Comparison of ENCODE assay signal across 28 cellular contexts in genomic region chr2:204738721-204739120, GRCh38.
"Had no signal": no experiment of that assay in that cellular context is flagged by ENCODE, and none has a peak within 500 bp of the region (broad histone marks: within the 10 kb centered on the region; RNA-seq: fewer than 3 reads in every experiment).

No MANE protein-coding gene starts in this region.

- ATAC-seq: activated CD4-positive, CD25-positive, alpha-beta regulatory T cell treated with anti-CD3 and anti-CD28 coated beads, Interleukin-2, amount 50 U/mL, for 24 hours; activated CD8-positive, alpha-beta memory T cell treated with anti-CD3 and anti-CD28 coated beads, Interleukin-2, amount 10 ng/mL, durations not matched to agents 7 days and 5 days; activated CD8-positive, alpha-beta T cell treated with anti-CD3 and anti-CD28 coated beads for 36 hours; left lung; naive thymus-derived CD4-positive, alpha-beta T cell; T-cell had no signal

- H3K27ac Mint-ChIP-seq: activated CD4-positive, alpha-beta T cell treated with anti-CD3 and anti-CD28 coated beads, Interleukin-2, amount 10 ng/mL, durations not matched to agents 7 days and 5 days; activated CD8-positive, alpha-beta memory T cell treated with anti-CD3 and anti-CD28 coated beads, Interleukin-2, amount 10 ng/mL, durations not matched to agents 7 days and 5 days; activated CD8-positive, alpha-beta T cell treated with anti-CD3 and anti-CD28 coated beads for 36 hours; activated naive CD4-positive, alpha-beta T cell treated with anti-CD3 and anti-CD28 coated beads, Interleukin-2, amount 50 U/mL, for 24 hours; endodermal cell; naive thymus-derived CD4-positive, alpha-beta T cell; progenitor cell of endocrine pancreas; T-cell; T-helper 2 cell treated with Interferon-gamma antibody and Interleukin-4, amounts not matched to agents 5 μg/mL and 100 μg/mL, for 36 hours had no signal

- H3K4me1 Mint-ChIP-seq: activated CD8-positive, alpha-beta memory T cell treated with anti-CD3 and anti-CD28 coated beads, Interleukin-2, amount 10 ng/mL, durations not matched to agents 7 days and 5 days; activated naive CD4-positive, alpha-beta T cell treated with anti-CD3 and anti-CD28 coated beads, Interleukin-2, amount 50 U/mL, for 24 hours; endodermal cell had no signal

- H3K36me3 Mint-ChIP-seq: activated CD8-positive, alpha-beta memory T cell treated with anti-CD3 and anti-CD28 coated beads, Interleukin-2, amount 10 ng/mL, durations not matched to agents 7 days and 5 days; T-cell had no signal

- H3K4me3 ChIP-seq: ascending aorta, colonic mucosa, hepatocyte, left lung, lung, sigmoid colon, spleen, testis had no signal

- DNase-seq: activated CD4-positive, alpha-beta T cell treated with anti-CD3 and anti-CD28 coated beads, Interleukin-2, amount 10 ng/mL, durations not matched to agents 7 days and 5 days; activated CD8-positive, alpha-beta memory T cell treated with anti-CD3 and anti-CD28 coated beads, Interleukin-2, amount 10 ng/mL, durations not matched to agents 7 days and 5 days; activated CD8-positive, alpha-beta T cell treated with anti-CD3 and anti-CD28 coated beads for 36 hours; activated gamma-delta T cell treated with Interleukin-2 at 50 U/mL for 16 hours; activated T-cell treated with anti-CD3 and anti-CD28 coated beads for 4 hours; brain microvascular endothelial cell; central memory CD4-positive, alpha-beta T cell; colonic mucosa; endodermal cell; glutamatergic neuron; kidney glomerular epithelial cell; left lung; naive thymus-derived CD4-positive, alpha-beta T cell; retina; sigmoid colon; spleen; stimulated activated CD4-positive, alpha-beta T cell treated with anti-CD3 and anti-CD28 coated beads, Interleukin-4, amount 100 ng/mL, for 1 hour; stimulated activated naive CD4-positive, alpha-beta T cell; T-cell; testis; trophoblast cell had no signal

- H3K4me3 Mint-ChIP-seq: activated CD4-positive, alpha-beta T cell treated with anti-CD3 and anti-CD28 coated beads, Interleukin-2, amount 10 ng/mL, durations not matched to agents 7 days and 5 days; activated CD8-positive, alpha-beta memory T cell treated with anti-CD3 and anti-CD28 coated beads, Interleukin-2, amount 10 ng/mL, durations not matched to agents 7 days and 5 days; activated CD8-positive, alpha-beta T cell treated with anti-CD3 and anti-CD28 coated beads for 36 hours; activated naive CD4-positive, alpha-beta T cell treated with anti-CD3 and anti-CD28 coated beads, Interleukin-2, amount 50 U/mL, for 24 hours; endodermal cell; naive thymus-derived CD4-positive, alpha-beta T cell; T-cell; T-helper 2 cell treated with Interferon-gamma antibody and Interleukin-4, amounts not matched to agents 5 μg/mL and 100 μg/mL, for 36 hours had no signal

- H3K27me3 Mint-ChIP-seq: activated CD8-positive, alpha-beta memory T cell treated with anti-CD3 and anti-CD28 coated beads, Interleukin-2, amount 10 ng/mL, durations not matched to agents 7 days and 5 days; activated CD8-positive, alpha-beta T cell treated with anti-CD3 and anti-CD28 coated beads for 36 hours; activated naive CD4-positive, alpha-beta T cell treated with anti-CD3 and anti-CD28 coated beads, Interleukin-2, amount 50 U/mL, for 24 hours; progenitor cell of endocrine pancreas had no signal
